8 cellular contexts compared by ENCODE assay signal in genomic region chr14:54652188-54652889, GRCh38.
DNase-seq lines count a peak whose midpoint lies in the region; ATAC-seq and TF ChIP-seq lines count a peak whose summit lies in the region.

No MANE protein-coding gene starts in this region.

- H3K27me3 ChIP-seq in iPS-18a (ENCODE audit: control insufficient read depth, insufficient read depth, low read length) = no peaks in the 10 kb centered on the region

- peak overlapping the region; percentile 2 for H3K4me3 ChIP-seq in iPS-18a (ENCODE audit: low read length)

- no peaks in the 10 kb centered on the region for H3K9me3 ChIP-seq in iPS-18a (ENCODE audit: control insufficient read depth, low read depth, low read length)

- H3K4me1 ChIP-seq in iPS-18a (ENCODE audit: control insufficient read depth, low read depth, low read length) = peaks cover 30% of the 10 kb centered on the region

- CTCF ChIA-PET in HEK293T (lab: Yijun Ruan, JAX) = interaction anchor here (1.1 kb wide), 1 partner anchor 10 kb away, joined by 5 read pairs; no protein-coding TSS in a partner anchor

- POLR2A ChIA-PET in HEK293T (lab: Yijun Ruan, JAX) = interaction anchor here (1.0 to 1.3 kb wide), 2 partner anchors 85 to 87 kb away, joined by 3 to 4 read pairs; partner anchors contain the start of gene SAMD4A

- H3K36me3 ChIP-seq in iPS-18a (ENCODE audit: control insufficient read depth, low read depth, low read length) = no peaks in the 10 kb centered on the region

- no peak overlapping the region for H3K9ac ChIP-seq in iPS-18a (ENCODE audit: low read length)

- no peak for ATAC-seq in GM19452 (IDR thresholded peaks at IDR 0.05; ENCODE audit: unreplicated experiment)
- ATAC-seq in GM21717 (IDR thresholded peaks at IDR 0.05; ENCODE audit: unreplicated experiment) = no peak

- DNase-seq in HEK293T (ENCODE audit: extremely low spot score) = peak; percentile 54
- DNase-seq in brain pericyte (ENCODE audit: low read depth, low spot score) = peak; percentile 76
- DNase-seq in smooth muscle cell of the brain vasculature (ENCODE audit: low read depth, low spot score) = peak; percentile 89
- DNase-seq in NCI-H1105 (lab: John Stamatoyannopoulos, UW) = no peak
- DNase-seq in NCI-H2107 (lab: John Stamatoyannopoulos, UW) = no peak

- no peak overlapping the region for H3K27ac ChIP-seq in iPS-18a (ENCODE audit: low read length)

TF ChIP-seq in HEK293T, 16 proteins besides CTCF, POLR2A, EP300 and RAD21:
- no peak for TF ChIP-seq CTBP1 (IDR thresholded peaks at IDR 0.05; ENCODE audit: borderline replicate concordance)
- no peak for TF ChIP-seq ZNF384 (IDR thresholded peaks at IDR 0.05)
- TF ChIP-seq ELF4 (IDR thresholded peaks at IDR 0.05) = no peak
- TF ChIP-seq HDGF (IDR thresholded peaks at IDR 0.05; ENCODE audit: borderline replicate concordance) = no peak
- no peak for TF ChIP-seq ARNT (IDR thresholded peaks at IDR 0.05)
- TF ChIP-seq LEF1 (IDR thresholded peaks at IDR 0.05; ENCODE audit: borderline replicate concordance) = no peak
- no peak for TF ChIP-seq FOXK2 (IDR thresholded peaks at IDR 0.05)
- no peak for TF ChIP-seq PKNOX1 (IDR thresholded peaks at IDR 0.05)
- no peak for TF ChIP-seq SUZ12 (IDR thresholded peaks at IDR 0.05)
- TF ChIP-seq BHLHE40 (IDR thresholded peaks at IDR 0.05; ENCODE audit: borderline replicate concordance) = no peak
- TF ChIP-seq FOXM1 (IDR thresholded peaks at IDR 0.05; ENCODE audit: borderline replicate concordance) = no peak
- no peak for TF ChIP-seq FOXA1 (IDR thresholded peaks at IDR 0.05)
- TF ChIP-seq TARDBP (IDR thresholded peaks at IDR 0.05) = no peak
- TF ChIP-seq SP1 (IDR thresholded peaks at IDR 0.05) = no peak
- TF ChIP-seq NFRKB (IDR thresholded peaks at IDR 0.05) = no peak
- TF ChIP-seq L3MBTL2 (conservative IDR thresholded peaks at IDR 0.05) = no peak

Comparison
In these comparisons a context has a peak if more than half of its experiments do, and no peak if none do; other contexts are left out.
1. DNase-seq: peak in HEK293T (single experiment), brain pericyte (single experiment) and smooth muscle cell of the brain vasculature (single experiment); none in NCI-H1105 (single experiment) and NCI-H2107 (single experiment).